12 cellular contexts compared by ENCODE assay signal in the genomic region with DNA sequence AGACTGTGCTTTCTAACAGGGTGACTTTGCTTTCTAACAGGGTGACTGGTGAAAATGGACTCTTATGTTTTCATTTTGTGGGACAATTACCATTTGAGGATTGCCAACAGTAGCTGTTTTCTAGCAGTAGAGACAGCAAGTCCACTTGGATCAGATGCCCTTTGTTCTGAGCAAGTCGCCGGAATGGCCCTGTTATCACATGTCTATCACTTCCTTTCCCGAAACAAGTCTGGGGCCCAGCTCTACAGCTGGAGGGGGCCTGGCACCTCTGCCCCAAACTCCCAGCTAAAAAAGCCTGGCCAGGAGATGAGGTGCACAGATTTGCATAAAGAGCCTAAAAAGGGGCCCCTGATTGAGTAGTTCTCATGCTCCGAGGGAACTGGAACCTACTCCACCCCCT. TPM values are rescaled to one million over a fixed set of nuclear protein-coding genes. Genes with fewer than 3 reads are reported as not detected.
DNase-seq lines count a peak whose midpoint lies in the region; ATAC-seq and TF ChIP-seq lines count a peak whose summit lies in the region.
"Had no signal": no experiment of that assay in that cellular context is flagged by ENCODE, and none has a peak within 500 bp of the region (broad histone marks: within the 10 kb centered on the region; RNA-seq: fewer than 3 reads in every experiment).

No MANE protein-coding gene starts in this region.

- no peaks in the 10 kb centered on the region for H3K27me3 ChIP-seq in hepatocyte

- H3K36me3 Mint-ChIP-seq in activated CD4-positive, alpha-beta T cell treated with anti-CD3 and anti-CD28 coated beads, Interleukin-2, amount 10 ng/mL, durations not matched to agents 7 days and 5 days (ENCODE audit: low read depth), result peaks cover 56% of the 10 kb centered on the region
- peaks cover 51% of the 10 kb centered on the region for H3K36me3 Mint-ChIP-seq in activated CD8-positive, alpha-beta T cell treated with anti-CD3 and anti-CD28 coated beads, Interleukin-2, amount 10 ng/mL, durations not matched to agents 7 days and 5 days (ENCODE audit: low read depth)

- 93% methylated on average over 4 of the region's 4 CpGs for WGBS in hepatocyte (ENCODE audit: low lambda C conversion rate, missing lambda C conversion rate)

- no peaks in the 10 kb centered on the region for H3K9me3 ChIP-seq in hepatocyte (ENCODE audit: low read depth)

- peaks cover 85% of the 10 kb centered on the region for H3K4me1 Mint-ChIP-seq in activated CD4-positive, alpha-beta T cell treated with anti-CD3 and anti-CD28 coated beads, Interleukin-2, amount 10 ng/mL, durations not matched to agents 7 days and 5 days
- peaks cover 91% of the 10 kb centered on the region for H3K4me1 Mint-ChIP-seq in activated CD8-positive, alpha-beta T cell treated with anti-CD3 and anti-CD28 coated beads, Interleukin-2, amount 10 ng/mL, durations not matched to agents 7 days and 5 days (ENCODE audit: low read depth)
- H3K4me1 Mint-ChIP-seq in stimulated activated naive CD8-positive, alpha-beta T cell treated with anti-CD3 and anti-CD28 coated beads, Interleukin-15, amount 100 ng/mL, for 72 hours, result peaks cover 81% of the 10 kb centered on the region

- H3K4me3 Mint-ChIP-seq in activated CD4-positive, alpha-beta T cell treated with anti-CD3 and anti-CD28 coated beads, Interleukin-2, amount 10 ng/mL, durations not matched to agents 7 days and 5 days, result peak overlapping the region; percentile 63
- H3K4me3 Mint-ChIP-seq in activated CD8-positive, alpha-beta T cell treated with anti-CD3 and anti-CD28 coated beads, Interleukin-2, amount 10 ng/mL, durations not matched to agents 7 days and 5 days, result peak overlapping the region; percentile 62
- peak overlapping the region; percentile 42 to 91 for H3K4me3 Mint-ChIP-seq in stimulated activated naive CD8-positive, alpha-beta T cell treated with anti-CD3 and anti-CD28 coated beads, Interleukin-15, amount 100 ng/mL, for 72 hours

- no peaks in the 10 kb centered on the region for H3K27me3 Mint-ChIP-seq in activated CD4-positive, alpha-beta T cell treated with anti-CD3 and anti-CD28 coated beads, Interleukin-2, amount 10 ng/mL, durations not matched to agents 7 days and 5 days
- no peaks in the 10 kb centered on the region for H3K27me3 Mint-ChIP-seq in activated CD8-positive, alpha-beta T cell treated with anti-CD3 and anti-CD28 coated beads, Interleukin-2, amount 10 ng/mL, durations not matched to agents 7 days and 5 days (ENCODE audit: low read depth)
- H3K27me3 Mint-ChIP-seq in stimulated activated naive CD8-positive, alpha-beta T cell treated with anti-CD3 and anti-CD28 coated beads, Interleukin-15, amount 100 ng/mL, for 72 hours, result no peaks in the 10 kb centered on the region
- H3K27me3 Mint-ChIP-seq: naive thymus-derived CD4-positive, alpha-beta T cell had no signal

- H3K9me2 ChIP-seq in hepatocyte (replicated peaks; ENCODE audit: insufficient read depth), result no peaks in the 10 kb centered on the region

- no peaks in the 10 kb centered on the region for H4K20me1 ChIP-seq in hepatocyte (ENCODE audit: insufficient read depth, poor library complexity, severe bottlenecking)

- POLR2A ChIA-PET in activated CD4-positive, alpha-beta T cell treated with anti-CD3 and anti-CD28 coated beads, Interleukin-2, amount 10 ng/mL, durations not matched to agents 7 days and 5 days (lab: Charles Lee), result no interaction called here
- POLR2A ChIA-PET in activated CD8-positive, alpha-beta T cell treated with anti-CD3 and anti-CD28 coated beads, Interleukin-2, amount 10 ng/mL, durations not matched to agents 7 days and 5 days (lab: Charles Lee), result interaction anchor here (2.4 kb wide), 1 partner anchor 17 kb away, joined by 15 read pairs; no protein-coding TSS in a partner anchor

- peak overlapping the region; percentile 99 for H3K27ac Mint-ChIP-seq in activated CD4-positive, alpha-beta T cell treated with anti-CD3 and anti-CD28 coated beads, Interleukin-2, amount 10 ng/mL, durations not matched to agents 7 days and 5 days
- peak overlapping the region; percentile 97 for H3K27ac Mint-ChIP-seq in activated CD8-positive, alpha-beta T cell treated with anti-CD3 and anti-CD28 coated beads, Interleukin-2, amount 10 ng/mL, durations not matched to agents 7 days and 5 days
- H3K27ac Mint-ChIP-seq in stimulated activated naive CD8-positive, alpha-beta T cell treated with anti-CD3 and anti-CD28 coated beads, Interleukin-15, amount 100 ng/mL, for 72 hours, result peak overlapping the region; percentile 99

- no peaks in the 10 kb centered on the region for H3K36me3 ChIP-seq in hepatocyte (replicated peaks; ENCODE audit: insufficient read depth, low read depth)

- no peak for TF ChIP-seq CTCF in hepatocyte (IDR thresholded peaks at IDR 0.05; ENCODE audit: poor library complexity)

- no peak overlapping the region for H3K4me3 ChIP-seq in hepatocyte
- H3K4me3 ChIP-seq: SK-N-MC had no signal

- H3K9me3 Mint-ChIP-seq in activated CD4-positive, alpha-beta T cell treated with anti-CD3 and anti-CD28 coated beads, Interleukin-2, amount 10 ng/mL, durations not matched to agents 7 days and 5 days, result peaks cover 34% of the 10 kb centered on the region
- peaks cover 7% of the 10 kb centered on the region for H3K9me3 Mint-ChIP-seq in activated CD8-positive, alpha-beta T cell treated with anti-CD3 and anti-CD28 coated beads, Interleukin-2, amount 10 ng/mL, durations not matched to agents 7 days and 5 days (ENCODE audit: insufficient read depth)
- H3K9me3 Mint-ChIP-seq in stimulated activated naive CD8-positive, alpha-beta T cell treated with anti-CD3 and anti-CD28 coated beads, Interleukin-15, amount 100 ng/mL, for 72 hours, result peaks cover 0 to 5% of the 10 kb centered on the region in 2 donors

- no peak overlapping the region for H3K4me2 ChIP-seq in hepatocyte

- no peaks in the 10 kb centered on the region for H3K79me2 ChIP-seq in hepatocyte

- CTCF ChIA-PET in activated CD4-positive, alpha-beta T cell treated with anti-CD3 and anti-CD28 coated beads, Interleukin-2, amount 10 ng/mL, durations not matched to agents 7 days and 5 days (lab: Charles Lee), result interaction anchor here (0.9 to 2.7 kb wide), 6 partner anchors 9 to 939 kb away, joined by 3 to 16 read pairs (median 4); no protein-coding TSS in a partner anchor
- CTCF ChIA-PET in activated CD8-positive, alpha-beta T cell treated with anti-CD3 and anti-CD28 coated beads, Interleukin-2, amount 10 ng/mL, durations not matched to agents 7 days and 5 days (lab: Charles Lee), result interaction anchor here (0.7 to 7.5 kb wide), 13 partner anchors 11 to 972 kb away, joined by 3 to 61 read pairs (median 4); partner anchors contain the start of gene THBS1

- DNase-seq in activated CD4-positive, alpha-beta T cell treated with anti-CD3 and anti-CD28 coated beads, Interleukin-2, amount 10 ng/mL, durations not matched to agents 7 days and 5 days, result no peak
- no peak for DNase-seq in activated CD4-positive, alpha-beta T cell treated with anti-CD3 and anti-CD28 coated beads for 48 hours
- DNase-seq in activated CD8-positive, alpha-beta T cell treated with anti-CD3 and anti-CD28 coated beads, Interleukin-2, amount 10 ng/mL, durations not matched to agents 7 days and 5 days, result no peak
- no peak for DNase-seq in hepatocyte (ENCODE audit: low spot score)
- no peak for DNase-seq in stimulated activated naive CD8-positive, alpha-beta T cell treated with anti-CD3 and anti-CD28 coated beads, Interleukin-15, amount 100 ng/mL, for 72 hours
- DNase-seq in NCI-H446 (lab: John Stamatoyannopoulos, UW), result no peak
- no peak for DNase-seq in NCI-H2029 treated with DMSO at 0.1 percent for 48 hours (lab: John Stamatoyannopoulos, UW)
- DNase-seq in NCI-H2196 (lab: John Stamatoyannopoulos, UW; ENCODE audit: unreplicated experiment), result no peak
- DNase-seq: amygdala, NCI-H526 had no signal

- H2AFZ ChIP-seq in hepatocyte, result no peak overlapping the region

- H3K4me1 ChIP-seq in hepatocyte (ENCODE audit: insufficient read depth), result peaks cover 21% of the 10 kb centered on the region

- ATAC-seq in activated CD8-positive, alpha-beta T cell treated with anti-CD3 and anti-CD28 coated beads, Interleukin-2, amount 10 ng/mL, durations not matched to agents 7 days and 5 days, result no peak
- ATAC-seq in stimulated activated naive CD8-positive, alpha-beta T cell treated with anti-CD3 and anti-CD28 coated beads, Interleukin-15, amount 100 ng/mL, for 72 hours, result no peak

- H3K27ac ChIP-seq in hepatocyte, result peak overlapping the region; percentile 57
- H3K27ac ChIP-seq: SK-N-MC had no signal

RNA-seq across cellular contexts. Expression of gene THBS1, which starts 44.6 kb away (rescaled TPM):
- 1 to 10 TPM in 1 of 2 experiments, under 1 TPM in 1; 0.40 to 1.1 TPM for total RNA-seq in activated CD4-positive, alpha-beta T cell treated with anti-CD3 and anti-CD28 coated beads, Interleukin-2, amount 10 ng/mL, durations not matched to agents 7 days and 5 days
- 1 to 10 TPM in 1 of 2 experiments, under 1 TPM in 1; 0.87 to 1.2 TPM for total RNA-seq in activated CD8-positive, alpha-beta T cell treated with anti-CD3 and anti-CD28 coated beads, Interleukin-2, amount 10 ng/mL, durations not matched to agents 7 days and 5 days
- 191 and 220 TPM in 2 replicates for total RNA-seq in hepatocyte
- polyA plus RNA-seq in hepatocyte, result 82.9 and 105 TPM in 2 replicates
- polyA plus RNA-seq: naive thymus-derived CD4-positive, alpha-beta T cell had no signal

Comparison
In these comparisons a context has a peak if more than half of its experiments do, and no peak if none do; other contexts are left out.
1. RNA of gene THBS1, which starts 44.6 kb away (total RNA-seq): 191 to 220 TPM in hepatocyte; 0.87 to 1.2 TPM in activated CD8-positive, alpha-beta T cell treated with anti-CD3 and anti-CD28 coated beads, Interleukin-2, amount 10 ng/mL, durations not matched to agents 7 days and 5 days and 0.40 to 1.1 TPM in activated CD4-positive, alpha-beta T cell treated with anti-CD3 and anti-CD28 coated beads, Interleukin-2, amount 10 ng/mL, durations not matched to agents 7 days and 5 days; every median in the first group is over 10 times any median in the second.
2. Peak in every context shown above with its lines, with median percentiles within 50 percentile points of each other: H3K27ac Mint-ChIP-seq and H3K4me3 Mint-ChIP-seq.